In the genomic region with DNA sequence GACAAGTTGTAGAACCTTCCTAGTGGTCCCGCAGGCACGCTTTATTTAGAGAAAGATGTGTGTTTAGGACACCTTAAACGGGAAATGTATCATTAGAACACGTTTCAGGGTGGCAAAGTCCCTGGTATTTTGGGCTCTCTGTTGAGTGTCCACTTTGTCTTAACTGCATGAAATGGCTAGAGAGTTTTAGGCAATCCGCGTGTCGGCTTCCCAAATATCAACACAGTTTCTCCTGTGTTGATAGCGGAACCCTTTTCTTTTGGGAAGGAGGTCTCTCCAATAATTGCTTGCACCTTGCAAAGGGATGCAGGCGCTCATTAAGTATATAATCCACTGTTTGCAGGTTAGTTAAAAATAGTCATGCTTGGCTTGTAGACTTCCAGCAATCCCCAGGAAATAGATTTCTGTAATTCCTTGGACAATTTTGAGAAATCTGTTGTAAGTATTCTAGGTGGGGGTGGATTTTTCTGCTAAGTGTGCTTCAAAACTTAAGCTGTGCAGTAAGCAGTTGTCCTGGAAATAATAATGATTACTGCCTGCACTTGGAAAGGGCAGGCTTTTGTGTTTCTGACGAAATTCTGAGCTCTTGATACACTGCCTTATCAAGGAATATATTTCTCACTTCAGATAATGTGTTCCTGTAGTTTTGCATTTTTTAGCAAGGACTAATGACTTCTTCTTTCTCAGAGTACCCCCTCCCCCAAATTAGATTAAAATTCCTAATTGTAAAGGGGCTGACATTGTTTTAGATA, we compare ENCODE assay signal across 1 cellular context.
TF ChIP-seq lines count a peak whose summit lies in the region.

No MANE protein-coding gene starts in this region.

TF ChIP-seq in SK-N-SH, 30 proteins besides CTCF, POLR2A, EP300 and RAD21 (continued from another document):
- no peak for TF ChIP-seq MXI1 (IDR thresholded peaks at IDR 0.05; ENCODE audit: low read depth, low read length)
- TF ChIP-seq RXRA (IDR thresholded peaks at IDR 0.05; ENCODE audit: borderline replicate concordance, low read depth): no peak
- TF ChIP-seq, protein P1, sequence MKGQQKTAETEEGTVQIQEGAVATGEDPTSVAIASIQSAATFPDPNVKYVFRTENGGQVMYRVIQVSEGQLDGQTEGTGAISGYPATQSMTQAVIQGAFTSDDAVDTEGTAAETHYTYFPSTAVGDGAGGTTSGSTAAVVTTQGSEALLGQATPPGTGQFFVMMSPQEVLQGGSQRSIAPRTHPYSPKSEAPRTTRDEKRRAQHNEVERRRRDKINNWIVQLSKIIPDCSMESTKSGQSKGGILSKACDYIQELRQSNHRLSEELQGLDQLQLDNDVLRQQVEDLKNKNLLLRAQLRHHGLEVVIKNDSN (IDR thresholded peaks at IDR 0.05; ENCODE audit: borderline replicate concordance, low read depth): no peak
- TF ChIP-seq FOSL2 (IDR thresholded peaks at IDR 0.05; ENCODE audit: borderline replicate concordance, low read depth): no peak
- no peak for TF ChIP-seq SMC3 (IDR thresholded peaks at IDR 0.05; ENCODE audit: low read depth, low read length)
- TF ChIP-seq YY1 (IDR thresholded peaks at IDR 0.05; ENCODE audit: low read depth): no peak
- no peak for TF ChIP-seq EZH2phosphoT487 (IDR thresholded peaks at IDR 0.05; ENCODE audit: borderline replicate concordance, low read depth)
- no peak for TF ChIP-seq FOXJ3 (CRISPR knock-in tag; IDR thresholded peaks at IDR 0.05)
